In the genomic region with DNA sequence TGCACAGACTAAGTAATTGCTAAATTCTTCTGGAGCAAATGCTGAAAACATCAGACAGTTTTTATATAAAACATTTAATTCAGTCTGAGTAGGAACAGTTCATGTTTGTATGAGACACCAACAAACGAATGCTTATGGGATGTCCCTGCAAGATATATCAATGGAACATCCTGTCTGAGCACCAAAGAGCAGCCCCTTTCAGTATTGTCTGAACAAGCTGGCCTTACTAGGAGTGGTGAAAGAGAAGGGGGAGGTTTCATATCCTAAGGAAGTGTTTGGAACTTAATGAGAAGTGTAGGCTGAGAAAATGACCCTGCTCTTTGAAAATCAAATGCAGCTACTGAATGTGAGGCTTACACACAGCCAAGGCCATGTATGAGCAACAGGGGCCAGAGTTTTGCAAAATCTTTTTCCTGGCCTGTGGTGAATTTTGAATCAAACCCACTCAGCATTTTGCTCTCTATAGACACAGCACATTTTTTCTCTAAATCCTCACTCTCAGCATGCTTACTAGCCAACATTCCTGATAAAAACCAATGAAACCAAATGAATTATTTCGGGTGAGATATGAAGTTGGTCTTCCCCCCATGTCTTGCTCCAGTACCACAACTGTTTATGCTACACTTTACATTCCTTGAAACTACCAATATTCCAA, we compare ENCODE assay signal across 19 cellular contexts.
DNase-seq lines count a peak whose midpoint lies in the region; ATAC-seq and TF ChIP-seq lines count a peak whose summit lies in the region.
"Had no signal": no experiment of that assay in that cellular context is flagged by ENCODE, and none has a peak within 500 bp of the region (broad histone marks: within the 10 kb centered on the region; RNA-seq: fewer than 3 reads in every experiment).

No MANE protein-coding gene starts in this region.

- H3K4me2 ChIP-seq in SK-N-SH, result no peak overlapping the region
- H3K4me2 ChIP-seq: BLaER1 treated with 17β-estradiol and CSF1 and Interleukin-3, amounts not matched to agents 10 nM and 100 nM had no signal

- H3K4me1 ChIP-seq in left lung (no peaks in the 10 kb centered on the region), SK-N-SH (ENCODE audit: control insufficient read depth in 1 of 2, insufficient read depth in 2 of 2, low read depth in 1 of 2, low read length in 1 of 2) (no peaks in the 10 kb centered on the region)
- H3K4me1 ChIP-seq: BLaER1 treated with 17β-estradiol and CSF1 and Interleukin-3, amounts not matched to agents 10 nM and 100 nM; colonic mucosa had no signal

- DNase-seq in AG09309 (ENCODE audit: low read depth), result peak; percentile 23
- peak; percentile 25 for DNase-seq in RPMI7951 (ENCODE audit: low read depth)
- peak; percentile 5 for DNase-seq in dermis blood vessel endothelial cell
- DNase-seq in left lung, result no peak
- DNase-seq in NCI-H1930 (lab: John Stamatoyannopoulos, UW), result no peak
- DNase-seq in head of caudate nucleus, result no peak
- DNase-seq in NCI-H128 (lab: John Stamatoyannopoulos, UW; ENCODE audit: unreplicated experiment), result no peak
- DNase-seq in SK-N-SH, result no peak
- DNase-seq: activated CD4-positive, alpha-beta T cell treated with anti-CD3 and anti-CD28 coated beads, Interleukin-2, amount 50 U/mL, for 4 hours; activated naive CD8-positive, alpha-beta T cell treated with anti-CD3 and anti-CD28 coated beads for 36 hours; colonic mucosa; DND-41; NCI-H1092 treated with DMSO at 0.1 percent for 48 hours; NCI-H2081; NCI-H345; NCI-H748 treated with DMSO at 0.1 percent for 48 hours had no signal

- ATAC-seq in left lung, result peak; percentile 49
- ATAC-seq: HCT116, WTC11 had no signal

- H4K20me1 ChIP-seq in SK-N-SH (ENCODE audit: insufficient read depth), result no peaks in the 10 kb centered on the region
- H4K20me1 ChIP-seq: BLaER1 treated with 17β-estradiol and CSF1 and Interleukin-3, amounts not matched to agents 10 nM and 100 nM had no signal

- H3F3A ChIP-seq in SK-N-SH (replicated peaks; ENCODE audit: insufficient read depth), result peaks cover 12% of the 10 kb centered on the region

- 0 out of 2 replicates have a peak, but pooled peaks cover 2% of the 10 kb centered on the region for H3K9me2 ChIP-seq in SK-N-SH

- H3K79me2 ChIP-seq in SK-N-SH (ENCODE audit: insufficient read depth), result no peaks in the 10 kb centered on the region

- POLR2A ChIA-PET in SK-N-SH (lab: Yijun Ruan, JAX), result no interaction called here

- H2AFZ ChIP-seq in SK-N-SH (ENCODE audit: low read depth), result no peak overlapping the region

- 37% methylated on average over 2 of the region's 2 CpGs for WGBS in SK-N-SH (ENCODE audit: low lambda C conversion rate)

- H3K9me3 ChIP-seq in left lung, result no peaks in the 10 kb centered on the region
- no peaks in the 10 kb centered on the region for H3K9me3 ChIP-seq in SK-N-SH
- H3K9me3 ChIP-seq: BLaER1 treated with 17β-estradiol and CSF1 and Interleukin-3, amounts not matched to agents 10 nM and 100 nM; colonic mucosa had no signal

- CTCF ChIA-PET in SK-N-SH (lab: Yijun Ruan, JAX), result interaction anchor here (1.0 kb wide), 1 partner anchor 8 kb away, joined by 3 read pairs; no protein-coding TSS in a partner anchor

- no peak overlapping the region for H3K27ac ChIP-seq in left lung
- no peak overlapping the region for H3K27ac ChIP-seq in SK-N-SH (ENCODE audit: low read depth in 2 of 2, low read length in 1 of 2)
- H3K27ac ChIP-seq: BLaER1 treated with 17β-estradiol and CSF1 and Interleukin-3, amounts not matched to agents 10 nM and 100 nM; colonic mucosa had no signal

- intact Hi-C loops in left lung (cut with DNase I), result no loop called here
- intact Hi-C loops in head of caudate nucleus (cut with DNase I), result no loop called here

- peaks cover 0 to 4% of the 10 kb centered on the region in 2 donors for H3K27me3 ChIP-seq in left lung
- H3K27me3 ChIP-seq in SK-N-SH (ENCODE audit: insufficient read depth), result no peaks in the 10 kb centered on the region
- H3K27me3 ChIP-seq: colonic mucosa had no signal

- no peak for TF ChIP-seq EP300 in SK-N-SH (IDR thresholded peaks at IDR 0.05; ENCODE audit: borderline replicate concordance in 1 of 2, low read depth in 1 of 2, low read length in 1 of 2)

- H3K4me3 ChIP-seq in AG09309 (ENCODE audit: control insufficient read depth, low read depth, low read length), result no peak overlapping the region
- H3K4me3 ChIP-seq in left lung, result no peak overlapping the region
- H3K4me3 ChIP-seq in SK-N-SH (ENCODE audit: low read depth in 2 of 2, low read length in 1 of 2), result no peak overlapping the region
- H3K4me3 ChIP-seq: BLaER1 treated with 17β-estradiol and CSF1 and Interleukin-3, amounts not matched to agents 10 nM and 100 nM; colonic mucosa had no signal

- TF ChIP-seq CTCF in AG09309 (IDR thresholded peaks at IDR 0.05; ENCODE audit: control insufficient read depth, insufficient read depth, low read depth, low read length, missing control alignments) (no peak), left lung (IDR thresholded peaks at IDR 0.05) (no peak), SK-N-SH (IDR thresholded peaks at IDR 0.05) (no peak)

- no peaks in the 10 kb centered on the region for H3K36me3 ChIP-seq in left lung
- H3K36me3 ChIP-seq in SK-N-SH (replicated peaks in 1 of 2; ENCODE audit: control insufficient read depth in 1 of 2, insufficient read depth in 2 of 2, low read length in 1 of 2), result no peaks in the 10 kb centered on the region
- H3K36me3 ChIP-seq: BLaER1 treated with 17β-estradiol and CSF1 and Interleukin-3, amounts not matched to agents 10 nM and 100 nM; colonic mucosa had no signal

- no peak for TF ChIP-seq RAD21 in SK-N-SH (IDR thresholded peaks at IDR 0.05; ENCODE audit: low read length)

- H3K9ac ChIP-seq in SK-N-SH, result no peak overlapping the region
- H3K9ac ChIP-seq: BLaER1 treated with 17β-estradiol and CSF1 and Interleukin-3, amounts not matched to agents 10 nM and 100 nM had no signal

TF ChIP-seq in SK-N-SH, 30 proteins besides CTCF, POLR2A, EP300 and RAD21 (continues in another document):
- TF ChIP-seq, protein P1, sequence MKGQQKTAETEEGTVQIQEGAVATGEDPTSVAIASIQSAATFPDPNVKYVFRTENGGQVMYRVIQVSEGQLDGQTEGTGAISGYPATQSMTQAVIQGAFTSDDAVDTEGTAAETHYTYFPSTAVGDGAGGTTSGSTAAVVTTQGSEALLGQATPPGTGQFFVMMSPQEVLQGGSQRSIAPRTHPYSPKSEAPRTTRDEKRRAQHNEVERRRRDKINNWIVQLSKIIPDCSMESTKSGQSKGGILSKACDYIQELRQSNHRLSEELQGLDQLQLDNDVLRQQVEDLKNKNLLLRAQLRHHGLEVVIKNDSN (IDR thresholded peaks at IDR 0.05; ENCODE audit: borderline replicate concordance, low read depth), result no peak
- TF ChIP-seq, protein P2, sequence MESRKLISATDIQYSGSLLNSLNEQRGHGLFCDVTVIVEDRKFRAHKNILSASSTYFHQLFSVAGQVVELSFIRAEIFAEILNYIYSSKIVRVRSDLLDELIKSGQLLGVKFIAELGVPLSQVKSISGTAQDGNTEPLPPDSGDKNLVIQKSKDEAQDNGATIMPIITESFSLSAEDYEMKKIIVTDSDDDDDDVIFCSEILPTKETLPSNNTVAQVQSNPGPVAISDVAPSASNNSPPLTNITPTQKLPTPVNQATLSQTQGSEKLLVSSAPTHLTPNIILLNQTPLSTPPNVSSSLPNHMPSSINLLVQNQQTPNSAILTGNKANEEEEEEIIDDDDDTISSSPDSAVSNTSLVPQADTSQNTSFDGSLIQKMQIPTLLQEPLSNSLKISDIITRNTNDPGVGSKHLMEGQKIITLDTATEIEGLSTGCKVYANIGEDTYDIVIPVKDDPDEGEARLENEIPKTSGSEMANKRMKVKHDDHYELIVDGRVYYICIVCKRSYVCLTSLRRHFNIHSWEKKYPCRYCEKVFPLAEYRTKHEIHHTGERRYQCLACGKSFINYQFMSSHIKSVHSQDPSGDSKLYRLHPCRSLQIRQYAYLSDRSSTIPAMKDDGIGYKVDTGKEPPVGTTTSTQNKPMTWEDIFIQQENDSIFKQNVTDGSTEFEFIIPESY (IDR thresholded peaks at IDR 0.05; ENCODE audit: borderline replicate concordance, low read depth), result no peak
- TF ChIP-seq NFIC (IDR thresholded peaks at IDR 0.05; ENCODE audit: borderline replicate concordance) (no peak), FOXM1 (IDR thresholded peaks at IDR 0.05; ENCODE audit: low read depth) (no peak), JUND (IDR thresholded peaks at IDR 0.05) (no peak)
- TF ChIP-seq, protein P3, sequence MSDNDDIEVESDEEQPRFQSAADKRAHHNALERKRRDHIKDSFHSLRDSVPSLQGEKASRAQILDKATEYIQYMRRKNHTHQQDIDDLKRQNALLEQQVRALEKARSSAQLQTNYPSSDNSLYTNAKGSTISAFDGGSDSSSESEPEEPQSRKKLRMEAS (IDR thresholded peaks at IDR 0.05; ENCODE audit: low read depth), result no peak
- TF ChIP-seq, protein P4, sequence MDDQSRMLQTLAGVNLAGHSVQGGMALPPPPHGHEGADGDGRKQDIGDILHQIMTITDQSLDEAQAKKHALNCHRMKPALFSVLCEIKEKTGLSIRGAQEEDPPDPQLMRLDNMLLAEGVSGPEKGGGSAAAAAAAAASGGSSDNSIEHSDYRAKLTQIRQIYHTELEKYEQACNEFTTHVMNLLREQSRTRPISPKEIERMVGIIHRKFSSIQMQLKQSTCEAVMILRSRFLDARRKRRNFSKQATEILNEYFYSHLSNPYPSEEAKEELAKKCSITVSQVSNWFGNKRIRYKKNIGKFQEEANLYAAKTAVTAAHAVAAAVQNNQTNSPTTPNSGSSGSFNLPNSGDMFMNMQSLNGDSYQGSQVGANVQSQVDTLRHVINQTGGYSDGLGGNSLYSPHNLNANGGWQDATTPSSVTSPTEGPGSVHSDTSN (IDR thresholded peaks at IDR 0.05), result no peak

Comparison
In these comparisons a context has a peak if more than half of its experiments do, and no peak if none do; other contexts are left out.
1. DNase-seq: peak in AG09309 (single experiment), RPMI7951 (single experiment) and dermis blood vessel endothelial cell (single experiment); none in left lung (0 of 2), NCI-H1930 (0 of 2), head of caudate nucleus (0 of 42), NCI-H128 (single experiment) and SK-N-SH (single experiment).